8 cellular contexts compared by ENCODE assay signal in the genomic region with DNA sequence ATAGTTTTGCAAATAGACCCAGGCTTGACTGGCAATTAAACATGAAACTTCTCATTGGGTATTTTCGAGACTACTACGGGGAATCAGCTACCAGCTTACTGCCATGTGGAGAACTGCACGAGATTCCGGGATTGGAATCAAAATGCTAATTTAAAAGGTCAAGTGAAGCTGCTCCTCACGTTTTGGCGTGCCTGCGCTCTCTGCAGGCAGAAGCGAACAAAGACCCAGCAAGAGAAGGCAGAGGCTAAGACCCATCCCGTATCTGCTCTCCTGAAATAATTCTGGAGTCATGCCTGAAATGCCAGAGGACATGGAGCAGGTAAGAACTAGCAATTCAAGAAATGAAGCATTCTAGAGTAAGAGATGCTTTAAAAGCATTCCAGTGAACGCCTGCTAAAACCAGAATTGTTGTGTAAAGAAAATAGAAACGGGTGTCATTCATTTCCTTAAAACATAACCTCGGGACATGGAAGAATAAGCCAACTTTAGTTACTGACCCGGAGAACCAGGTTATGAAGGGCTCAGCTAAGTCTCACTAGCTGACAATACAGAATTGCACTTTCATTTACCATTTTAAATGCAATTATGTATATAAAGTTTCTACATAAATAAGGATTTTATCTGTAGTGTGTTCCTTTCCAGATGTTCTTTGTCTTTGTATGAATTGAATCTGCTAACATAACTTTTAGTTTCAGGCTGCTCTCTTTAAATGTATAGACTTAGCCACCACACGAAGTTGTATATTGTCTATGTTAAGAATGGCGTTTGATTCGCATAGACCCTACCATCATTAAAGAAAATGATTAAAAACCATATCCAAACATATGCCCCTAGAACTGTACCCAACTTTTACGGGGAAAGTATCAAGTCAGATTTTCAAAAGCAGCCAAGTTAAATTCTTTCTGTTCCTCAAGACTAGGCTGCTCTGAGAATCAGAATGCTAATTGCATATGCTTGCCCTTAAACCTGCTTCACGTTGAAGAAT. TPM values are rescaled to one million over a fixed set of nuclear protein-coding genes. Genes with fewer than 3 reads are reported as not detected.
DNase-seq lines count a peak whose midpoint lies in the region; ATAC-seq, FAIRE-seq and TF ChIP-seq lines count a peak whose summit lies in the region.

No MANE protein-coding gene starts in this region.

- peak overlapping the region; percentile 98 for H3K27ac ChIP-seq in MM.1S (ENCODE audit: low read length)
- H3K27ac ChIP-seq in H1 (ENCODE audit: low read depth, low read length) = peak overlapping the region; percentile 89
- peak overlapping the region; percentile 90 to 97 for H3K27ac ChIP-seq in lung (ENCODE audit: low read depth in 1 of 2, low read length in 1 of 2)

- H3K23me2 ChIP-seq in H1 (ENCODE audit: low read depth, low read length) = peaks cover 12% of the 10 kb centered on the region

- peak; percentile 95 to 99 for TF ChIP-seq POLR2A in H1 (IDR thresholded peaks at IDR 0.05; ENCODE audit: control extremely low read depth in 1 of 2, low read depth in 2 of 2, low read length in 2 of 2)

- H3K27me3 ChIP-seq in MM.1S (replicated peaks; ENCODE audit: insufficient read depth, low read length) (no peaks in the 10 kb centered on the region), H1 (replicated peaks in 1 of 4; ENCODE audit: control insufficient read depth in 3 of 4, extremely low read depth in 1 of 4, insufficient read depth in 3 of 4, low read length in 3 of 4) (no peaks in the 10 kb centered on the region), lung (ENCODE audit: control insufficient read depth, insufficient read depth) (no peaks in the 10 kb centered on the region)

- H3K79me2 ChIP-seq in MM.1S (ENCODE audit: low read length) = peaks cover 25% of the 10 kb centered on the region
- peaks cover 20 to 46% of the 10 kb centered on the region in 2 experiments for H3K79me2 ChIP-seq in H1 (ENCODE audit: control insufficient read depth in 1 of 2, insufficient read depth in 2 of 2, low read length in 2 of 2)

- FAIRE-seq in H1 (lab: Jason Lieb, UNC) = peak; percentile 13

- no peak overlapping the region for H3K23ac ChIP-seq in H1 (ENCODE audit: insufficient read length)

- H2AFZ ChIP-seq in MM.1S (ENCODE audit: low read length) (peak overlapping the region; percentile 74), H1 (ENCODE audit: low read length) (peak overlapping the region; percentile 54; the same call in 1 of the 2 replicates)

- peak overlapping the region; percentile 46; the same call in 1 of the 2 replicates for H2BK5ac ChIP-seq in H1 (ENCODE audit: low read depth, low read length)

- H3K36me3 ChIP-seq in MM.1S (replicated peaks; ENCODE audit: insufficient read depth, low read length) (no peaks in the 10 kb centered on the region), H1 (ENCODE audit: control insufficient read depth in 2 of 4, insufficient read depth in 4 of 4, low read length in 3 of 4) (no peaks in the 10 kb centered on the region), lung (ENCODE audit: control insufficient read depth in 2 of 2, insufficient read depth in 2 of 2, low read length in 2 of 2) (no peaks in the 10 kb centered on the region)

- no peak overlapping the region for H2BK15ac ChIP-seq in H1 (ENCODE audit: low read length)

- intact Hi-C loops in Right ventricle myocardium inferior (cut with DNase I) (loop anchor here (2.0 kb wide), 1 partner anchor 67 kb away; the partner anchor contains the start of gene CCNG1), cardiac septum (cut with DNase I) (loop anchor here (2.0 kb wide), 1 partner anchor 43 kb away; the partner anchor contains the start of genes HMMR and NUDCD2)

- H2AK5ac ChIP-seq in H1 (ENCODE audit: low read depth, low read length) = no peak overlapping the region

- H3K4me2 ChIP-seq in MM.1S (ENCODE audit: low read depth, low read length) (peak overlapping the region; percentile 76), H1 (ENCODE audit: insufficient read depth in 1 of 2, low read depth in 2 of 2, low read length in 2 of 2) (peak overlapping the region; percentile 90 to 100)

- H4K91ac ChIP-seq in H1 (replicated peaks; ENCODE audit: insufficient read length, low read length) = no peak overlapping the region

- no peak overlapping the region for H3K14ac ChIP-seq in H1 (ENCODE audit: insufficient read length)

- peak; percentile 46 to 49 for TF ChIP-seq RAD21 in H1 (IDR thresholded peaks at IDR 0.05 in 1 of 2, conservative IDR thresholded peaks at IDR 0.05 in 1 of 2; ENCODE audit: low read depth in 2 of 2, low read length in 2 of 2)

- POLR2A ChIA-PET in H1 (lab: Charles Lee; ENCODE audit: partially characterized antibody) = interaction anchor here (0.8 to 4.6 kb wide), 12 partner anchors 7 to 66 kb away, joined by 3 to 76 read pairs (median 4); partner anchors contain the start of genes CCNG1, HMMR and NUDCD2

- 2% methylated on average over 18 of the region's 18 CpGs; no CpG with 5 or more reads in 1 of the 2 experiments for WGBS in H1 (ENCODE audit: extremely low coverage in 1 of 2, insufficient coverage in 1 of 2, insufficient read length in 1 of 2, insufficient replicate concordance in 2 of 2, low coverage in 1 of 2, low lambda C conversion rate in 2 of 2, missing lambda C conversion rate in 1 of 2), 2 experiments
- 1 to 3% methylated on average over 18 of the region's 18 CpGs for WGBS in lung, 2 donors

- peak overlapping the region; percentile 1 for H2BK120ac ChIP-seq in H1 (replicated peaks; ENCODE audit: low read depth, low read length)

- ATAC-seq in Right ventricle myocardium inferior = peak; percentile 17
- peak; percentile 5 for ATAC-seq in lung (ENCODE audit: insufficient read depth, low FRiP score)
- no peak for ATAC-seq in HG03135 (IDR thresholded peaks at IDR 0.05; ENCODE audit: unreplicated experiment)

- H3K9ac ChIP-seq in MM.1S (ENCODE audit: low read length) (peak overlapping the region; percentile 94), H1 (replicated peaks in 1 of 4; ENCODE audit: extremely low read depth in 1 of 4, low read depth in 3 of 4, low read length in 3 of 4) (peak overlapping the region; percentile 90 to 97 (median 94))

- no peaks in the 10 kb centered on the region for H3K79me1 ChIP-seq in H1 (ENCODE audit: low read depth, low read length)

- DNase-seq in Right ventricle myocardium inferior (ENCODE audit: missing footprints) = no peak
- no peak for DNase-seq in cardiac septum (ENCODE audit: low spot score)
- peak; percentile 71 for DNase-seq in MM.1S
- DNase-seq in activated CD4-positive, alpha-beta T cell treated with anti-CD3 and anti-CD28 coated beads for 48 hours = peak; percentile 54
- peak; percentile 73 to 80 for DNase-seq in H1 (ENCODE audit: low read depth in 1 of 2, low spot score in 2 of 2)
- peak; percentile 68 for DNase-seq in lung (ENCODE audit: low spot score)
- peak; percentile 6 for DNase-seq in stimulated activated naive CD4-positive, alpha-beta T cell treated with Interleukin-2 at 50 U/mL for 16 hours (lab: John Stamatoyannopoulos, UW)

- peak; percentile 62 for TF ChIP-seq CTCF in MM.1S (IDR thresholded peaks at IDR 0.05; ENCODE audit: low read length)
- peak; percentile 33 to 51 (median 48); a peak in 3 of 4 replicates for TF ChIP-seq CTCF in H1 (IDR thresholded peaks at IDR 0.05; ENCODE audit: control extremely low read depth in 1 of 3, insufficient read depth in 1 of 3, low read depth in 1 of 3, low read length in 3 of 3)
- no peak for TF ChIP-seq CTCF in lung (IDR thresholded peaks at IDR 0.05; ENCODE audit: control extremely low read depth, extremely low read depth)

- H4K5ac ChIP-seq in H1 (ENCODE audit: insufficient read length, low read depth, low read length) = peak overlapping the region; percentile 95

- H4K8ac ChIP-seq in H1 (ENCODE audit: extremely low read depth, insufficient read depth, low read length) = no peak overlapping the region

- TF ChIP-seq EP300 in H1 (IDR thresholded peaks at IDR 0.05; ENCODE audit: borderline replicate concordance in 1 of 2, low read depth in 2 of 2, low read length in 2 of 2) = no peak

- H3F3A ChIP-seq in MM.1S (ENCODE audit: insufficient read depth, low read length) = peaks cover 41% of the 10 kb centered on the region

- no peaks in the 10 kb centered on the region for H3K9me2 ChIP-seq in MM.1S (replicated peaks; ENCODE audit: insufficient read depth, low read length)

- H3K56ac ChIP-seq in H1 (replicated peaks; ENCODE audit: insufficient read length, low read depth, low read length) = peak overlapping the region; percentile 73

- CTCF ChIA-PET in H1 (lab: Charles Lee; ENCODE audit: partially characterized antibody) = interaction anchor here (0.9 to 2.0 kb wide), 2 partner anchors 14 to 45 kb away, joined by 8 read pairs; no protein-coding TSS in a partner anchor

- H3K4me1 ChIP-seq in MM.1S (ENCODE audit: low read length) = peaks cover 8% of the 10 kb centered on the region; the same call in 1 of the 2 replicates
- H3K4me1 ChIP-seq in H1 (replicated peaks in 1 of 4; ENCODE audit: control insufficient read depth in 3 of 4, insufficient read depth in 4 of 4, low read length in 3 of 4) = peaks cover 0 to 9% (median 4%) of the 10 kb centered on the region in 4 experiments; a peak in 3 of 7 replicates
- peaks cover 4 to 6% of the 10 kb centered on the region in 2 donors for H3K4me1 ChIP-seq in lung (ENCODE audit: control insufficient read depth in 2 of 2, insufficient read depth in 2 of 2, low read length in 2 of 2)

- H2BK12ac ChIP-seq in H1 (ENCODE audit: low read depth, low read length) = no peak overlapping the region

- no peak overlapping the region for H2BK20ac ChIP-seq in H1 (ENCODE audit: low read length)

- H3K18ac ChIP-seq in H1 (ENCODE audit: extremely low read depth, low read length) = 0 out of 2 replicates have a peak overlapping the region, but pooled peaks have one; percentile 25

- H3K4me3 ChIP-seq in MM.1S (ENCODE audit: low read length) (peak overlapping the region; percentile 84), H1 (ENCODE audit: extremely low read depth in 1 of 4, insufficient read depth in 2 of 4, low read depth in 3 of 4, low read length in 4 of 4) (peak overlapping the region; percentile 67 to 98 (median 89)), lung (no peak overlapping the region)

- H3K4ac ChIP-seq in H1 (replicated peaks; ENCODE audit: insufficient read length, low read depth, low read length) = peak overlapping the region; percentile 58

- H4K20me1 ChIP-seq in MM.1S (ENCODE audit: insufficient read depth, low read length) = no peaks in the 10 kb centered on the region
- peaks cover 12 to 21% of the 10 kb centered on the region in 2 experiments for H4K20me1 ChIP-seq in H1 (replicated peaks in 1 of 2; ENCODE audit: control insufficient read depth in 1 of 2, insufficient read depth in 2 of 2, low read length in 2 of 2)

- H3K9me3 ChIP-seq in MM.1S (replicated peaks; ENCODE audit: insufficient read depth, low read length) (no peaks in the 10 kb centered on the region), H1 (ENCODE audit: insufficient read depth in 2 of 2, low read depth in 1 of 2, low read length in 1 of 2) (no peaks in the 10 kb centered on the region), lung (ENCODE audit: control insufficient read depth in 2 of 2, insufficient read depth in 1 of 2, low read length in 1 of 2) (no peaks in the 10 kb centered on the region)

RNA-seq across cellular contexts. Expression of gene MAT2B, which starts 2.0 kb away (rescaled TPM):
- total RNA-seq in Right ventricle myocardium inferior (59.1 TPM), cardiac septum (45.2 TPM), lung (10 to 100 TPM; 46.6 to 69.7 TPM)
- 64.1 and 65.2 TPM in 2 replicates for total RNA-seq in H1 (2021; fragmentation: NEBNext Ultra II Directional; extraction: Animal tissue kit (Norgen Biotek cat#: 25700))
- polyA plus RNA-seq in H1 (2011; rRNA removed) (18.7 and 33.9 TPM in 2 replicates), lung (10 to 100 TPM; 34.5 to 58.7 TPM)
- polyA plus RNA-seq in H1 (2011; cell fraction: cytosol; rRNA removed) = 45.9 TPM
- polyA plus RNA-seq in H1 (2011; cell fraction: nucleus; rRNA removed) = 19.2 TPM
- 45.1 to 66.2 TPM (median 56.0 TPM) in 4 replicates for polyA plus RNA-seq in H1 (2012, experiment 1 of 2)
- polyA plus RNA-seq in H1 (2012, experiment 2 of 2) = 8.1 TPM
- polyA plus RNA-seq in H1 (2013, experiment 1 of 2) = 37.6 TPM
- polyA plus RNA-seq in H1 (2013, experiment 2 of 2) = 37.6 TPM
- polyA minus RNA-seq in H1 (2011; rRNA and poly(A)+ RNA removed) = 51.2 and 74.4 TPM in 2 replicates
- polyA minus RNA-seq in H1 (2011; cell fraction: cytosol; rRNA and poly(A)+ RNA removed) = 32.3 TPM
- 43.0 TPM for polyA minus RNA-seq in H1 (2011; cell fraction: nucleus; rRNA and poly(A)+ RNA removed)

RNA-seq across cellular contexts. Expression of gene HMMR, which starts 43.0 kb away (rescaled TPM):
- total RNA-seq in Right ventricle myocardium inferior (0.92 TPM), cardiac septum (0.46 TPM), lung (1 to 10 TPM; 1.2 to 9.5 TPM)
- 70.6 and 77.3 TPM in 2 replicates for total RNA-seq in H1 (2021; fragmentation: NEBNext Ultra II Directional; extraction: Animal tissue kit (Norgen Biotek cat#: 25700))
- polyA plus RNA-seq in H1 (2011; rRNA removed) (8.2 and 17.5 TPM in 2 replicates), lung (1 to 10 TPM; 1.1 to 1.7 TPM)
- polyA plus RNA-seq in H1 (2011; cell fraction: cytosol; rRNA removed) = 24.3 TPM
- polyA plus RNA-seq in H1 (2011; cell fraction: nucleus; rRNA removed) = 6.2 TPM
- polyA plus RNA-seq in H1 (2012, experiment 1 of 2) = 26.3 to 52.3 TPM (median 32.2 TPM) in 4 replicates
- polyA plus RNA-seq in H1 (2012, experiment 2 of 2) = 2.5 TPM
- polyA plus RNA-seq in H1 (2013, experiment 1 of 2) = 96.7 TPM
- 94.3 TPM for polyA plus RNA-seq in H1 (2013, experiment 2 of 2)
- polyA minus RNA-seq in H1 (2011; rRNA and poly(A)+ RNA removed) = 14.3 and 18.1 TPM in 2 replicates
- 19.7 TPM for polyA minus RNA-seq in H1 (2011; cell fraction: cytosol; rRNA and poly(A)+ RNA removed)
- polyA minus RNA-seq in H1 (2011; cell fraction: nucleus; rRNA and poly(A)+ RNA removed) = 32.9 TPM

RNA-seq across cellular contexts. Expression of gene NUDCD2, which starts 43.5 kb away (rescaled TPM):
- total RNA-seq in Right ventricle myocardium inferior (11.8 TPM), cardiac septum (16.2 TPM), lung (10 to 100 TPM; 15.8 to 25.0 TPM)
- 48.5 and 59.5 TPM in 2 replicates for total RNA-seq in H1 (2021; fragmentation: NEBNext Ultra II Directional; extraction: Animal tissue kit (Norgen Biotek cat#: 25700))
- polyA plus RNA-seq in H1 (2011; rRNA removed) (6.8 and 12.2 TPM in 2 replicates), lung (1 to 10 TPM; 3.8 to 7.5 TPM)
- 21.8 TPM for polyA plus RNA-seq in H1 (2011; cell fraction: cytosol; rRNA removed)
- 8.5 TPM for polyA plus RNA-seq in H1 (2011; cell fraction: nucleus; rRNA removed)
- polyA plus RNA-seq in H1 (2012, experiment 1 of 2) = 29.4 to 50.6 TPM (median 38.4 TPM) in 4 replicates
- polyA plus RNA-seq in H1 (2012, experiment 2 of 2) = 4.4 TPM
- polyA plus RNA-seq in H1 (2013, experiment 1 of 2) = 22.5 TPM
- 23.9 TPM for polyA plus RNA-seq in H1 (2013, experiment 2 of 2)
- 5.1 and 6.6 TPM in 2 replicates for polyA minus RNA-seq in H1 (2011; rRNA and poly(A)+ RNA removed)
- polyA minus RNA-seq in H1 (2011; cell fraction: cytosol; rRNA and poly(A)+ RNA removed) = 4.0 TPM
- 9.3 TPM for polyA minus RNA-seq in H1 (2011; cell fraction: nucleus; rRNA and poly(A)+ RNA removed)

Comparison
In these comparisons a context has a peak if more than half of its experiments do, and no peak if none do; other contexts are left out.
1. DNase-seq: peak in MM.1S (single experiment), activated CD4-positive, alpha-beta T cell treated with anti-CD3 and anti-CD28 coated beads for 48 hours (single experiment), H1 (2 of 2), lung (single experiment) and stimulated activated naive CD4-positive, alpha-beta T cell treated with Interleukin-2 at 50 U/mL for 16 hours (single experiment); none in Right ventricle myocardium inferior (single experiment) and cardiac septum (single experiment).
2. Peak in every context shown above with its lines, with median percentiles within 50 percentile points of each other: H3K27ac ChIP-seq.